ENCODE assay signal across 8 cellular contexts in the genomic region with DNA sequence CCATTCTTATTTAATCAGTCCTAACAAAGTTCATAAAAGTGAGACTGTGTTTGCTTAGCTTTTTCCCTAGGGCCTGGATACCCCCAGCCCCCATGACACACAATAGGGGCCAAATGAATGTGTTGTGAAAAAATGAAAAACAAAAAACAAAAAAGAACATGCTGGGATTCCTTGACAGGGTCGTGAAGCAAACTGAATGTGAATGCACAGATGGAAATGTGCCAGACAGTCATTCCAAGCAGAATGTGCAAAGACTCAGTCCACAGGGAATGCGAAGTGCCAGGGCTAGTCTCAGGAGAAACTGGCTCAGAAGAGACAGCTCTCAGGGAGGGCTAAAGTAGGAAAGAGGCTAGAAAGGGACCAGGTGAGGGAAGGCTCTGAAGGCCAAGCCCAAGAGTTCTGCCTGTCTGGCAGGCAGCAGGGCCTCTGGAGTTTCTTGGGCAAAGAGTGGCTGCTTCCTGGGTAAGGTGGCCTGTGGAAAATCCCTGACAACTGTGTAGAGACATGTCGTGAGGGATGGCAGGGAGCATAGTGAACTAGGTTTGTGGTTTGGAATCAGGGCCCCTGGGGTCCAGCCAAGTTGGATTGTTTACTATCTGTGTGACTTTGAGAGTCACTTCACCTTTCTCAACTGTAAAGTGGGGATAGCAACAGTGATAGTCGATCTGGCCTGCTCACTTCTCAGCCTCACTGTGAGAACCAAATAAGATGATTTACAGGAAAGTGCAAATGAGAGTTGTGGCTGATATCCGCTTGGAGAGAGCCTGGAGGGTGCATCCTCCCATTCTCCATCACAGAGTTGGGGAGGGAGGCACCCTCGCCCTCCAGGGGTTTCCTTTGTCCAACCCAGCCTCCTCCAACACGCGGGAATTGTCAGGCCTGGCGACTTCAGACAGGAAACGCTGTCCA. TPM values are rescaled to one million over a fixed set of nuclear protein-coding genes. Genes with fewer than 3 reads are reported as not detected.
DNase-seq lines count a peak whose midpoint lies in the region; ATAC-seq and TF ChIP-seq lines count a peak whose summit lies in the region.

No MANE protein-coding gene starts in this region.

- TF ChIP-seq POLR2A in heart left ventricle (IDR thresholded peaks at IDR 0.05) (no peak), spleen (IDR thresholded peaks at IDR 0.05) (no peak)

- TF ChIP-seq CTCF in heart left ventricle (IDR thresholded peaks at IDR 0.05) (no peak), VCaP (conservative IDR thresholded peaks at IDR 0.05) (no peak), foreskin keratinocyte (conservative IDR thresholded peaks at IDR 0.05) (no peak), spleen (IDR thresholded peaks at IDR 0.05 in 8 of 11, conservative IDR thresholded peaks at IDR 0.05 in 3 of 11) (no peak)

- peaks cover 0 to 47% (median 27%) of the 10 kb centered on the region in 12 donors for H3K4me1 ChIP-seq in heart left ventricle
- peaks cover 12% of the 10 kb centered on the region for H3K4me1 ChIP-seq in foreskin keratinocyte
- H3K4me1 ChIP-seq in spleen = peaks cover 15 to 62% (median 50%) of the 10 kb centered on the region in 6 donors

- H3K27ac ChIP-seq in heart left ventricle = peak overlapping the region; percentile 83 to 99 (median 94)
- H3K27ac ChIP-seq in VCaP = peak overlapping the region; percentile 92
- H3K27ac ChIP-seq in foreskin keratinocyte = peak overlapping the region; percentile 42
- peak overlapping the region; percentile 71 to 95 (median 90) for H3K27ac ChIP-seq in spleen

- ATAC-seq in heart left ventricle = no peak
- no peak for ATAC-seq in left ventricle myocardium superior
- no peak for ATAC-seq in foreskin keratinocyte
- no peak for ATAC-seq in GM19452 (IDR thresholded peaks at IDR 0.05; ENCODE audit: unreplicated experiment)
- no peak for ATAC-seq in HG03159 (IDR thresholded peaks at IDR 0.05; ENCODE audit: unreplicated experiment)
- no peak for ATAC-seq in HG03196 (IDR thresholded peaks at IDR 0.05; ENCODE audit: unreplicated experiment)

- no peaks in the 10 kb centered on the region for H3K27me3 ChIP-seq in heart left ventricle
- H3K27me3 ChIP-seq in foreskin keratinocyte = no peaks in the 10 kb centered on the region
- H3K27me3 ChIP-seq in spleen (replicated peaks in 1 of 7) = no peaks in the 10 kb centered on the region

- intact Hi-C loops in heart left ventricle (cut with DNase I) = loop anchor here in 7 of 10 donors (1.0 to 10.0 kb wide), 8 partner anchors 13 to 95 kb away; partner anchors contain the start of genes ZBTB7B (in 5 of the 7), CKS1B (in 1 of the 7), EFNA4 (in 1 of the 7) and PBXIP1 (in 1 of the 7)
- intact Hi-C loops in left ventricle myocardium superior (cut with micrococcal nuclease) = no loop called here
- intact Hi-C loops in spleen (cut with DNase I; ENCODE audit: low total_unique reads) = no loop called here

- H3K9me3 ChIP-seq in heart left ventricle (no peaks in the 10 kb centered on the region), spleen (no peaks in the 10 kb centered on the region)

- H3K4me3 ChIP-seq in heart left ventricle (peak overlapping the region in 11 of 12 donors; percentile 54 to 97 (median 82)), spleen (peak overlapping the region; percentile 56 to 94 (median 72))

- no peak for DNase-seq in heart left ventricle
- DNase-seq in left ventricle myocardium superior = no peak
- DNase-seq in foreskin keratinocyte = peak in 1 of 2 donors; percentile 36
- DNase-seq in spleen = no peak

- H3K36me3 ChIP-seq in heart left ventricle (peaks cover 0 to 16% (median 14%) of the 10 kb centered on the region in 9 donors), spleen (peaks cover 0 to 17% (median 8%) of the 10 kb centered on the region in 6 donors)

- WGBS in heart left ventricle, 4 donors = 13 to 41% (median 18%) methylated on average over 6 to 10 of the region's 10 CpGs
- WGBS in spleen, 5 donors = 18 to 32% (median 23%) methylated on average over 10 of the region's 10 CpGs

RNA-seq across cellular contexts. Expression of gene ADAM15, which starts 1.2 kb away (rescaled TPM):
- 100 to 1,000 TPM in 3 of 9 donors, 10 to 100 TPM in 6; 55.8 to 199 (median 67.5) TPM for total RNA-seq in heart left ventricle
- 100 to 1,000 TPM; 112 to 113 TPM for polyA plus RNA-seq in heart left ventricle
- total RNA-seq in left ventricle myocardium superior = 84.2 TPM
- total RNA-seq in foreskin keratinocyte = 214 and 242 TPM in 2 replicates
- polyA plus RNA-seq in foreskin keratinocyte = 201 and 244 TPM in 2 replicates
- 100 to 1,000 TPM in 2 of 7 donors, 10 to 100 TPM in 5; 70.8 to 205 (median 84.6) TPM for total RNA-seq in spleen
- 100 to 1,000 TPM in 2 of 3 donors, 10 to 100 TPM in 1; 76.4 to 313 (median 286) TPM for polyA plus RNA-seq in spleen

RNA-seq across cellular contexts. Expression of gene EFNA4, which starts 13.6 kb away (rescaled TPM):
- total RNA-seq in heart left ventricle (1 to 10 TPM; 1.1 to 3.3 (median 2.2) TPM), left ventricle myocardium superior (2.3 TPM), foreskin keratinocyte (10.0 and 10.9 TPM in 2 replicates), spleen (1 to 10 TPM; 4.6 to 7.7 (median 6.0) TPM)
- polyA plus RNA-seq in heart left ventricle (1 to 10 TPM; 2.0 to 4.8 TPM), foreskin keratinocyte (16.8 and 17.7 TPM in 2 replicates), spleen (1 to 10 TPM; 7.3 to 9.5 (median 8.7) TPM)

RNA-seq across cellular contexts. Expression of gene DCST1, which starts 16.3 kb away (rescaled TPM):
- total RNA-seq in heart left ventricle (not detected), left ventricle myocardium superior (not detected), foreskin keratinocyte (not detected in 2 replicates), spleen (not detected)
- polyA plus RNA-seq in heart left ventricle (not detected), foreskin keratinocyte (not detected in 2 replicates), spleen (not detected)

RNA-seq across cellular contexts. Expression of gene DCST2, which starts 16.3 kb away (rescaled TPM):
- under 1 TPM in 8 of 9 donors, not detected in 1; 0.14 to 0.62 (median 0.35) TPM for total RNA-seq in heart left ventricle
- polyA plus RNA-seq in heart left ventricle = under 1 TPM; 0.17 to 0.65 TPM
- 0.37 TPM for total RNA-seq in left ventricle myocardium superior
- total RNA-seq in foreskin keratinocyte = 0.07 and 0.27 TPM in 2 replicates
- polyA plus RNA-seq in foreskin keratinocyte = 0.11 and 0.12 TPM in 2 replicates
- 1 to 10 TPM in 2 of 7 donors, under 1 TPM in 4, not detected in 1; 0.54 to 4.1 (median 0.71) TPM for total RNA-seq in spleen
- polyA plus RNA-seq in spleen = 1 to 10 TPM; 1.0 to 2.1 (median 1.7) TPM

RNA-seq across cellular contexts. Expression of gene EFNA3, which starts 28.7 kb away (rescaled TPM):
- total RNA-seq in heart left ventricle (1 to 10 TPM in 2 of 9 donors, under 1 TPM in 7; 0.20 to 2.4 (median 0.61) TPM), left ventricle myocardium superior (1.1 TPM), foreskin keratinocyte (4.1 and 4.2 TPM in 2 replicates), spleen (1 to 10 TPM in 6 of 7 donors, not detected in 1; 1.6 to 4.3 (median 2.4) TPM)
- polyA plus RNA-seq in heart left ventricle (1 to 10 TPM in 1 of 2 donors, under 1 TPM in 1; 0.61 to 1.9 TPM), foreskin keratinocyte (4.3 and 5.0 TPM in 2 replicates), spleen (1 to 10 TPM; 1.4 to 2.0 (median 1.7) TPM)

Comparison
In these comparisons a context has a peak if more than half of its experiments do, and no peak if none do; other contexts are left out.
1. intact Hi-C loops: an anchor here in heart left ventricle (1.0 to 10.0 kb wide); none called in left ventricle myocardium superior and spleen.
2. H3K27ac ChIP-seq: peak in every context shown above with its lines; median percentile 94 in heart left ventricle; 92 in VCaP; 90 in spleen; 42 in foreskin keratinocyte.